In genomic region chr3:7209098-7209497, GRCh38 we compare ENCODE assay signal across 20 cellular contexts.
"Had no signal": no experiment of that assay in that cellular context is flagged by ENCODE, and none has a peak within 500 bp of the region (broad histone marks: within the 10 kb centered on the region; RNA-seq: fewer than 3 reads in every experiment).

No MANE protein-coding gene starts in this region.

- H3K27me3 ChIP-seq: dorsolateral prefrontal cortex, heart left ventricle, spleen had no signal

- H3K4me3 ChIP-seq: dorsolateral prefrontal cortex, heart left ventricle, lung, spleen had no signal

- H3K27me3 Mint-ChIP-seq: naive thymus-derived CD4-positive, alpha-beta T cell; stimulated activated naive B cell treated with anti-CD40 and anti-IgM and Interleukin-4, amounts not matched to agents 10 μg/mL and 1 μg/mL and 100 μg/mL, for 72 hours had no signal

- H3K4me1 ChIP-seq: heart left ventricle had no signal

- H3K4me3 Mint-ChIP-seq: naive thymus-derived CD4-positive, alpha-beta T cell; neural crest cell; stimulated activated naive B cell treated with anti-CD40 and anti-IgM and Interleukin-4, amounts not matched to agents 10 μg/mL and 1 μg/mL and 100 μg/mL, for 72 hours had no signal

- H3K9me3 ChIP-seq: heart left ventricle, spleen had no signal

- DNase-seq: cortex of kidney; dorsolateral prefrontal cortex; effector CD8-positive, alpha-beta T cell; heart left ventricle; hippocampal formation; left colon; left ventricle myocardium superior; mesendoderm; naive thymus-derived CD4-positive, alpha-beta T cell; posterior cingulate gyrus; spleen; stimulated activated CD4-positive, alpha-beta T cell treated with anti-CD3 and anti-CD28 coated beads, Interleukin-15, amount 100 ng/mL, for 24 hours; stimulated activated CD4-positive, alpha-beta T cell treated with anti-CD3 and anti-CD28 coated beads, Interleukin-1b, Interleukin-23, amount 100 ng/mL, for 48 hours; stimulated activated CD4-positive, alpha-beta T cell treated with anti-CD3 and anti-CD28 coated beads, Interleukin-4, amount 100 ng/mL, for 24 hours; stimulated activated naive B cell treated with anti-CD40 and anti-IgM and Interleukin-4, amounts not matched to agents 10 μg/mL and 1 μg/mL and 100 μg/mL, for 72 hours; trophoblast cell had no signal

- H3K4me1 Mint-ChIP-seq: stimulated activated naive B cell treated with anti-CD40 and anti-IgM and Interleukin-4, amounts not matched to agents 10 μg/mL and 1 μg/mL and 100 μg/mL, for 72 hours had no signal

- H3K36me3 ChIP-seq: heart left ventricle, spleen had no signal

- H3K36me3 Mint-ChIP-seq: naive thymus-derived CD4-positive, alpha-beta T cell; stimulated activated naive B cell treated with anti-CD40 and anti-IgM and Interleukin-4, amounts not matched to agents 10 μg/mL and 1 μg/mL and 100 μg/mL, for 72 hours had no signal

- H3K27ac ChIP-seq: dorsolateral prefrontal cortex, heart left ventricle, spleen had no signal

- ATAC-seq: esophagus mucosa; heart left ventricle; left colon; left ventricle myocardium superior; naive thymus-derived CD4-positive, alpha-beta T cell; sciatic nerve; stimulated activated naive B cell treated with anti-CD40 and anti-IgM and Interleukin-4, amounts not matched to agents 10 μg/mL and 1 μg/mL and 100 μg/mL, for 72 hours had no signal

- H3K27ac Mint-ChIP-seq: naive thymus-derived CD4-positive, alpha-beta T cell; stimulated activated naive B cell treated with anti-CD40 and anti-IgM and Interleukin-4, amounts not matched to agents 10 μg/mL and 1 μg/mL and 100 μg/mL, for 72 hours had no signal

- H3K9me3 Mint-ChIP-seq: neural crest cell had no signal
